Comparison of ENCODE assay signal across 36 cellular contexts in genomic region chr5:139997276-139997675, GRCh38. TPM values are rescaled to one million over a fixed set of nuclear protein-coding genes. Genes with fewer than 3 reads are reported as not detected.
"Had no signal": no experiment of that assay in that cellular context is flagged by ENCODE, and none has a peak within 500 bp of the region (broad histone marks: within the 10 kb centered on the region; RNA-seq: fewer than 3 reads in every experiment).

No MANE protein-coding gene starts in this region.

- H3K9ac ChIP-seq: KMS-11 had no signal

- H3K9me3 ChIP-seq: MG63 had no signal

- H3K36me3 ChIP-seq: MG63 had no signal

- H3K4me3 ChIP-seq: MG63 had no signal

- H3K27ac ChIP-seq: KMS-11 had no signal

- H3K4me2 ChIP-seq: KMS-11 had no signal

- DNase-seq: Karpas-422, Kasumi-1, MG63, MM.1S, MV-4-11, NCI-H1048, NCI-H1092, NCI-H1092 treated with DMSO at 0.1 percent for 48 hours, NCI-H1105, NCI-H1105 treated with DMSO at 0.1 percent for 48 hours, NCI-H1417, NCI-H1417 treated with DMSO at 0.1 percent for 48 hours, NCI-H1436, NCI-H1436 treated with DMSO at 0.1 percent for 48 hours, NCI-H146, NCI-H1694, NCI-H187, NCI-H187 treated with DMSO at 0.1 percent for 48 hours, NCI-H1930, NCI-H2029, NCI-H2029 treated with DMSO at 0.1 percent for 48 hours, NCI-H2081, NCI-H2081 treated with DMSO at 0.1 percent for 48 hours, NCI-H2107, NCI-H2171, NCI-H2171 treated with DMSO at 0.1 percent for 48 hours, NCI-H2227 treated with DMSO at 0.1 percent for 48 hours, NCI-H226, NCI-H345, NCI-H446, NCI-H446 treated with DMSO at 0.1 percent for 48 hours, NCI-H510A, NCI-H510A treated with DMSO at 0.1 percent for 48 hours, NCI-H524 had no signal

- H3K27me3 ChIP-seq: MG63 had no signal

RNA-seq across cellular contexts. Expression of gene NRG2, which starts 45.8 kb away (rescaled TPM):
- total RNA-seq: LHCN-M2 had no signal
